Comparison of ENCODE assay signal across 26 cellular contexts in genomic region chr2:204364860-204365530, GRCh38.
"Had no signal": no experiment of that assay in that cellular context is flagged by ENCODE, and none has a peak within 500 bp of the region (broad histone marks: within the 10 kb centered on the region; RNA-seq: fewer than 3 reads in every experiment).

No MANE protein-coding gene starts in this region.

- H3K27me3 Mint-ChIP-seq: activated CD4-positive, alpha-beta memory T cell treated with anti-CD3 and anti-CD28 coated beads for 36 hours had no signal

- H3K27me3 ChIP-seq: brain microvascular endothelial cell, cardiac muscle cell had no signal

- ATAC-seq: activated T-helper 17 cell treated with anti-CD3 and anti-CD28 coated beads, Interleukin-2, amount 50 U/mL, for 72 hours; PC-3; T-cell had no signal

- H3K4me1 Mint-ChIP-seq: activated CD4-positive, alpha-beta T cell treated with anti-CD3 and anti-CD28 coated beads, Interleukin-2, amount 10 ng/mL, durations not matched to agents 7 days and 5 days; activated T-helper 17 cell treated with anti-CD3 and anti-CD28 coated beads, Interleukin-2, amount 50 U/mL, for 72 hours; T-cell had no signal

- H3K27ac Mint-ChIP-seq: activated CD4-positive, alpha-beta memory T cell treated with anti-CD3 and anti-CD28 coated beads for 36 hours; activated CD4-positive, alpha-beta T cell treated with anti-CD3 and anti-CD28 coated beads, Interleukin-2, amount 10 ng/mL, durations not matched to agents 7 days and 5 days; activated naive CD4-positive, alpha-beta T cell treated with anti-CD3 and anti-CD28 coated beads for 36 hours; activated naive CD8-positive, alpha-beta T cell; activated T-helper 17 cell treated with anti-CD3 and anti-CD28 coated beads, Interleukin-2, amount 50 U/mL, for 72 hours; T-cell had no signal

- H3K27ac ChIP-seq: brain microvascular endothelial cell, cardiac muscle cell had no signal

- H3K36me3 Mint-ChIP-seq: activated CD4-positive, alpha-beta memory T cell treated with anti-CD3 and anti-CD28 coated beads for 36 hours; activated naive CD8-positive, alpha-beta T cell; T-cell had no signal

- H3K9me3 Mint-ChIP-seq: activated CD4-positive, alpha-beta memory T cell treated with anti-CD3 and anti-CD28 coated beads for 36 hours; activated CD4-positive, alpha-beta T cell treated with anti-CD3 and anti-CD28 coated beads, Interleukin-2, amount 10 ng/mL, durations not matched to agents 7 days and 5 days; activated naive CD4-positive, alpha-beta T cell treated with anti-CD3 and anti-CD28 coated beads for 36 hours; activated T-helper 17 cell treated with anti-CD3 and anti-CD28 coated beads, Interleukin-2, amount 50 U/mL, for 72 hours; T-cell had no signal

- FAIRE-seq: astrocyte, RCC 7860, TTC549 had no signal

- DNase-seq: activated CD4-positive, alpha-beta memory T cell treated with anti-CD3 and anti-CD28 coated beads for 36 hours; activated CD4-positive, alpha-beta T cell treated with anti-CD3 and anti-CD28 coated beads, Interleukin-2, amount 10 ng/mL, durations not matched to agents 7 days and 5 days; activated CD4-positive, CD25-positive, alpha-beta regulatory T cell; activated CD8-positive, alpha-beta memory T cell treated with anti-CD3 and anti-CD28 coated beads for 24 hours; activated gamma-delta T cell; activated naive CD4-positive, alpha-beta T cell treated with anti-CD3 and anti-CD28 coated beads for 36 hours; activated T-cell treated with anti-CD3 and anti-CD28 coated beads for 4 hours; activated T-cell treated with anti-CD3 and anti-CD28 coated beads, Interleukin-2, amount 50 U/mL, for 48 hours; amygdala; brain microvascular endothelial cell; Kasumi-1; NCI-H1930; NCI-H2227 treated with DMSO at 0.1 percent for 48 hours; NCI-H446 treated with DMSO at 0.1 percent for 48 hours; NCI-H526 treated with DMSO at 0.1 percent for 48 hours; PC-3; SHP77 treated with DMSO at 0.1 percent for 48 hours; T-cell; T-helper 2 cell; T1000 had no signal

- H3K4me3 Mint-ChIP-seq: activated CD4-positive, alpha-beta memory T cell treated with anti-CD3 and anti-CD28 coated beads for 36 hours; activated CD4-positive, alpha-beta T cell treated with anti-CD3 and anti-CD28 coated beads, Interleukin-2, amount 10 ng/mL, durations not matched to agents 7 days and 5 days; activated naive CD4-positive, alpha-beta T cell treated with anti-CD3 and anti-CD28 coated beads for 36 hours; activated naive CD8-positive, alpha-beta T cell; activated T-helper 17 cell treated with anti-CD3 and anti-CD28 coated beads, Interleukin-2, amount 50 U/mL, for 72 hours; T-cell had no signal

- H3K4me3 ChIP-seq: cardiac muscle cell had no signal

- H3K36me3 ChIP-seq: brain microvascular endothelial cell, cardiac muscle cell had no signal
